ENCODE assay signal across 8 cellular contexts in the genomic region with DNA sequence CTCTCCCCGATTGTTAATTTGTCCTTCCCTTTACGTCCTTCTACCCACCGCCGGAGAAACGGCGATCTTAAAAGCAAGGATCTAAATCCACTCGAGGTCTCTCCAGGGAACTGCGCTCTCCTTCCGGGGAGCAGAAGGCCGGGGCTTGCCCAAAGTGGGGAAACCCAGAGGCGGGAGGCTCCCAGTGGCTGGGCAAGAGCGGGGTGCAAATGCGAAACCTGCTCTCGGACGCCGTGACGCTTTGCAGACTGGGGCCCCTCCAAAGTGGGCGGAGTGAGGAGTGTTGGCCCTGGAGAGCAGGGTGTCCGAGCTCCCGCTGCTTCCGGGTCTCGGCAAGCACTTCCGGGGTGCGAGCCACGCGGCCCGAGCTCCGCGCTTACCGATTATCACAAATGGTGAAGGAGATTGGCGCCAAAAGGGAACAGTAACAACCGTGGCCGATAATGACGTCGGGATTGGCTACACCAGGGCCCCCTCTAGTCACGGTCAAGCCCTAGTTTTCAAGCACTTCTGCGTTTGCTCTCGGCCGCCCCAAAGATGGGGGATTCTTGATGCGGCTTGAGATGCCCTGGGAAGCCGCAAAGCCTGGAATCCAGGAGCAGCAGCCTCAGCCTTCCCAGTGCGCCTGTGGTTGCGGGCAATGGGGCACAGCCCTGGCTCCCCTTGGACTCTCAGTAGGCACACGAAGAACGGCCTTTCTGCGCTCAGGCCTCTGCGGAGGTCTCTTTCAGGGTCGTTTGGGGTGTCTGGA. TPM values are rescaled to one million over a fixed set of nuclear protein-coding genes. Genes with fewer than 3 reads are reported as not detected.
A peak's percentile ranks its signal among the peaks of the same experiment; 100 is the strongest.
DNase-seq lines count a peak whose midpoint lies in the region; ATAC-seq lines count a peak whose summit lies in the region.

No MANE protein-coding gene starts in this region.

- H3K27ac Mint-ChIP-seq in activated CD4-positive, alpha-beta T cell treated with anti-CD3 and anti-CD28 coated beads, Interleukin-2, amount 10 ng/mL, durations not matched to agents 7 days and 5 days: peak overlapping the region; percentile 13
- H3K27ac Mint-ChIP-seq in activated T-helper 17 cell treated with anti-CD3 and anti-CD28 coated beads, Interleukin-2, amount 50 U/mL, for 72 hours: no peak overlapping the region
- no peak overlapping the region for H3K27ac Mint-ChIP-seq in stimulated activated memory B cell treated with anti-CD40 and anti-IgM and Interleukin-4, amounts not matched to agents 10 μg/mL and 1 μg/mL and 100 μg/mL, for 72 hours

- no peak for DNase-seq in activated CD4-positive, alpha-beta T cell treated with anti-CD3 and anti-CD28 coated beads, Interleukin-2, amount 10 ng/mL, durations not matched to agents 7 days and 5 days
- no peak for DNase-seq in activated CD4-positive, alpha-beta T cell treated with anti-CD3 and anti-CD28 coated beads, Interleukin-2, amount 50 U/mL, for 48 hours
- DNase-seq in COR-L47 (lab: John Stamatoyannopoulos, UW) (no peak), NCI-H1930 (lab: John Stamatoyannopoulos, UW) (no peak)

- peak overlapping the region; percentile 18; the same call in 1 of the 2 replicates for H3K9ac ChIP-seq in iPS-20b (ENCODE audit: low read depth, low read length)

- no peak overlapping the region for H3K27ac ChIP-seq in iPS-20b (ENCODE audit: low read length)

- no peaks in the 10 kb centered on the region for H3K36me3 ChIP-seq in iPS-20b (ENCODE audit: insufficient read depth, low read depth, low read length)

- H3K9me3 Mint-ChIP-seq in activated CD4-positive, alpha-beta T cell treated with anti-CD3 and anti-CD28 coated beads, Interleukin-2, amount 10 ng/mL, durations not matched to agents 7 days and 5 days: peaks cover 5% of the 10 kb centered on the region
- no peaks in the 10 kb centered on the region for H3K9me3 Mint-ChIP-seq in activated T-helper 17 cell treated with anti-CD3 and anti-CD28 coated beads, Interleukin-2, amount 50 U/mL, for 72 hours
- H3K9me3 Mint-ChIP-seq in stimulated activated memory B cell treated with anti-CD40 and anti-IgM and Interleukin-4, amounts not matched to agents 10 μg/mL and 1 μg/mL and 100 μg/mL, for 72 hours: no peaks in the 10 kb centered on the region

- H3K36me3 Mint-ChIP-seq in activated CD4-positive, alpha-beta T cell treated with anti-CD3 and anti-CD28 coated beads, Interleukin-2, amount 10 ng/mL, durations not matched to agents 7 days and 5 days (ENCODE audit: low read depth): peaks cover 12% of the 10 kb centered on the region
- no peaks in the 10 kb centered on the region for H3K36me3 Mint-ChIP-seq in activated T-helper 17 cell treated with anti-CD3 and anti-CD28 coated beads, Interleukin-2, amount 50 U/mL, for 72 hours (ENCODE audit: low read depth)
- H3K36me3 Mint-ChIP-seq in stimulated activated memory B cell treated with anti-CD40 and anti-IgM and Interleukin-4, amounts not matched to agents 10 μg/mL and 1 μg/mL and 100 μg/mL, for 72 hours: peaks cover 5% of the 10 kb centered on the region

- CTCF ChIA-PET in activated CD4-positive, alpha-beta T cell treated with anti-CD3 and anti-CD28 coated beads, Interleukin-2, amount 10 ng/mL, durations not matched to agents 7 days and 5 days (lab: Charles Lee): interaction anchor here (1.1 kb wide), 1 partner anchor 39 kb away, joined by 3 read pairs; no protein-coding TSS in a partner anchor

- H3K4me1 ChIP-seq in iPS-20b (ENCODE audit: insufficient read depth, low read length): 0 out of 2 replicates have a peak, but pooled peaks cover 4% of the 10 kb centered on the region

- peak; percentile 64 for ATAC-seq in activated T-helper 17 cell treated with anti-CD3 and anti-CD28 coated beads, Interleukin-2, amount 50 U/mL, for 72 hours (replicated peaks)
- ATAC-seq in stimulated activated memory B cell treated with anti-CD40 and anti-IgM and Interleukin-4, amounts not matched to agents 10 μg/mL and 1 μg/mL and 100 μg/mL, for 72 hours: no peak
- no peak for ATAC-seq in HG03039 (IDR thresholded peaks at IDR 0.05; ENCODE audit: unreplicated experiment)

- no peaks in the 10 kb centered on the region for H3K9me3 ChIP-seq in iPS-20b (ENCODE audit: insufficient read depth, low read depth, low read length)

- H3K4me3 ChIP-seq in iPS-20b (ENCODE audit: low read length): peak overlapping the region; percentile 56; the same call in 1 of the 2 replicates

- POLR2A ChIA-PET in activated CD4-positive, alpha-beta T cell treated with anti-CD3 and anti-CD28 coated beads, Interleukin-2, amount 10 ng/mL, durations not matched to agents 7 days and 5 days (lab: Charles Lee): no interaction called here

- H3K27me3 ChIP-seq in iPS-20b (ENCODE audit: insufficient read depth, low read length): peaks cover 87% of the 10 kb centered on the region

- H3K4me3 Mint-ChIP-seq in activated CD4-positive, alpha-beta T cell treated with anti-CD3 and anti-CD28 coated beads, Interleukin-2, amount 10 ng/mL, durations not matched to agents 7 days and 5 days: peak overlapping the region; percentile 28
- H3K4me3 Mint-ChIP-seq in activated T-helper 17 cell treated with anti-CD3 and anti-CD28 coated beads, Interleukin-2, amount 50 U/mL, for 72 hours: peak overlapping the region; percentile 58
- H3K4me3 Mint-ChIP-seq in stimulated activated memory B cell treated with anti-CD40 and anti-IgM and Interleukin-4, amounts not matched to agents 10 μg/mL and 1 μg/mL and 100 μg/mL, for 72 hours: peak overlapping the region; percentile 72

- peaks cover 81% of the 10 kb centered on the region for H3K27me3 Mint-ChIP-seq in activated CD4-positive, alpha-beta T cell treated with anti-CD3 and anti-CD28 coated beads, Interleukin-2, amount 10 ng/mL, durations not matched to agents 7 days and 5 days
- H3K27me3 Mint-ChIP-seq in activated T-helper 17 cell treated with anti-CD3 and anti-CD28 coated beads, Interleukin-2, amount 50 U/mL, for 72 hours: peaks cover 47% of the 10 kb centered on the region
- H3K27me3 Mint-ChIP-seq in stimulated activated memory B cell treated with anti-CD40 and anti-IgM and Interleukin-4, amounts not matched to agents 10 μg/mL and 1 μg/mL and 100 μg/mL, for 72 hours: peaks cover 70% of the 10 kb centered on the region

- H3K4me1 Mint-ChIP-seq in activated CD4-positive, alpha-beta T cell treated with anti-CD3 and anti-CD28 coated beads, Interleukin-2, amount 10 ng/mL, durations not matched to agents 7 days and 5 days: peaks cover 13% of the 10 kb centered on the region
- no peaks in the 10 kb centered on the region for H3K4me1 Mint-ChIP-seq in activated T-helper 17 cell treated with anti-CD3 and anti-CD28 coated beads, Interleukin-2, amount 50 U/mL, for 72 hours
- H3K4me1 Mint-ChIP-seq in stimulated activated memory B cell treated with anti-CD40 and anti-IgM and Interleukin-4, amounts not matched to agents 10 μg/mL and 1 μg/mL and 100 μg/mL, for 72 hours: peaks cover 35% of the 10 kb centered on the region

RNA-seq across cellular contexts. Expression of a gene that starts 29.0 kb away (rescaled TPM):
- not detected for total RNA-seq in activated CD4-positive, alpha-beta T cell treated with anti-CD3 and anti-CD28 coated beads, Interleukin-2, amount 10 ng/mL, durations not matched to agents 7 days and 5 days
- not detected for total RNA-seq in activated T-helper 17 cell treated with anti-CD3 and anti-CD28 coated beads, Interleukin-2, amount 50 U/mL, for 72 hours
